In genomic region chr7:2231992-2232765, GRCh38 we compare ENCODE assay signal across 7 cellular contexts. TPM values are rescaled to one million over a fixed set of nuclear protein-coding genes. Genes with fewer than 3 reads are reported as not detected.
DNase-seq lines count a peak whose midpoint lies in the region; ATAC-seq and TF ChIP-seq lines count a peak whose summit lies in the region.

No MANE protein-coding gene starts in this region.

- ATAC-seq in GM18498 (IDR thresholded peaks at IDR 0.05; ENCODE audit: unreplicated experiment): peak; percentile 39

- WGBS in iPS DF 6.9 (ENCODE audit: insufficient coverage, insufficient read length): no CpG with 5 or more reads among the region's 46 CpGs

- DNase-seq in HAP-1 (ENCODE audit: low spot score in 2 of 2) (peak in 1 of 2 experiments; percentile 44), MM.1S (peak; percentile 20), iPS DF 6.9 (ENCODE audit: low read depth, low spot score) (no peak), NCI-H226 (no peak)
- peak; percentile 41 for DNase-seq in activated naive CD8-positive, alpha-beta T cell treated with anti-CD3 and anti-CD28 coated beads for 36 hours

- no peaks in the 10 kb centered on the region for H3K9me2 ChIP-seq in MM.1S (replicated peaks; ENCODE audit: insufficient read depth, low read length)

- no peaks in the 10 kb centered on the region for H3K27me3 Mint-ChIP-seq in activated naive CD8-positive, alpha-beta T cell treated with anti-CD3 and anti-CD28 coated beads for 36 hours

- H3F3A ChIP-seq in MM.1S (ENCODE audit: insufficient read depth, low read length): peaks cover 15% of the 10 kb centered on the region

- peak overlapping the region; percentile 88 for H3K4me3 Mint-ChIP-seq in activated naive CD8-positive, alpha-beta T cell treated with anti-CD3 and anti-CD28 coated beads for 36 hours

- no peaks in the 10 kb centered on the region for H3K9me3 Mint-ChIP-seq in activated naive CD8-positive, alpha-beta T cell treated with anti-CD3 and anti-CD28 coated beads for 36 hours

- H3K4me3 ChIP-seq in HAP-1 (peak overlapping the region; percentile 62), MM.1S (ENCODE audit: low read length) (peak overlapping the region; percentile 80), iPS DF 6.9 (ENCODE audit: low read length) (peak overlapping the region; percentile 83), skin epidermis (peak overlapping the region; percentile 78 to 100 (median 97))

- H3K36me3 ChIP-seq in HAP-1 (replicated peaks): peaks cover 48% of the 10 kb centered on the region
- no peaks in the 10 kb centered on the region; the same call in none of the 2 replicates for H3K36me3 ChIP-seq in MM.1S (replicated peaks; ENCODE audit: insufficient read depth, low read length)
- peaks cover 23% of the 10 kb centered on the region for H3K36me3 ChIP-seq in iPS DF 6.9 (ENCODE audit: control insufficient read depth, insufficient read depth, low read length)

- H4K20me1 ChIP-seq in MM.1S (ENCODE audit: insufficient read depth, low read length): no peaks in the 10 kb centered on the region

- peaks cover 19% of the 10 kb centered on the region for H3K36me3 Mint-ChIP-seq in activated naive CD8-positive, alpha-beta T cell treated with anti-CD3 and anti-CD28 coated beads for 36 hours

- peak overlapping the region; percentile 75 for H3K4me2 ChIP-seq in MM.1S (ENCODE audit: low read depth, low read length)

- peak overlapping the region; percentile 54 for H3K27ac Mint-ChIP-seq in activated naive CD8-positive, alpha-beta T cell treated with anti-CD3 and anti-CD28 coated beads for 36 hours

- peak overlapping the region; percentile 90 for H3K9ac ChIP-seq in MM.1S (ENCODE audit: low read length)

- H3K27me3 ChIP-seq in HAP-1 (ENCODE audit: low read depth) (no peaks in the 10 kb centered on the region), MM.1S (replicated peaks; ENCODE audit: insufficient read depth, low read length) (no peaks in the 10 kb centered on the region), iPS DF 6.9 (ENCODE audit: control insufficient read depth, insufficient read depth, low read length) (no peaks in the 10 kb centered on the region)

- peaks cover 38% of the 10 kb centered on the region for H3K79me2 ChIP-seq in MM.1S (ENCODE audit: low read length)

- 0 out of 2 replicates have a peak, but pooled peaks cover 4% of the 10 kb centered on the region for H3K4me1 ChIP-seq in HAP-1
- H3K4me1 ChIP-seq in MM.1S (ENCODE audit: low read length): 0 out of 2 replicates have a peak, but pooled peaks cover 4% of the 10 kb centered on the region
- H3K4me1 ChIP-seq in iPS DF 6.9 (ENCODE audit: control insufficient read depth, insufficient read depth, low read length): no peaks in the 10 kb centered on the region

- peak overlapping the region; percentile 92 for H2AFZ ChIP-seq in MM.1S (ENCODE audit: low read length)

- H3K4me1 Mint-ChIP-seq in activated naive CD8-positive, alpha-beta T cell treated with anti-CD3 and anti-CD28 coated beads for 36 hours: peaks cover 19% of the 10 kb centered on the region

- no peak for TF ChIP-seq CTCF in MM.1S (IDR thresholded peaks at IDR 0.05; ENCODE audit: low read length)

- H3K9me3 ChIP-seq in HAP-1 (no peaks in the 10 kb centered on the region), MM.1S (replicated peaks; ENCODE audit: insufficient read depth, low read length) (no peaks in the 10 kb centered on the region), iPS DF 6.9 (ENCODE audit: control insufficient read depth, insufficient read depth, low read length) (no peaks in the 10 kb centered on the region)

- no peak overlapping the region for H3K27ac ChIP-seq in MM.1S (ENCODE audit: low read length)
- H3K27ac ChIP-seq in iPS DF 6.9 (ENCODE audit: low read length): no peak overlapping the region
- peak overlapping the region; percentile 68 to 99 (median 87) for H3K27ac ChIP-seq in skin epidermis

- in situ Hi-C loops in HAP-1 (cut with MboI; ENCODE audit: low sequenced_read_pairs): no loop called here

RNA-seq across cellular contexts. Expression of gene MAD1L1, which starts 0.6 kb away (rescaled TPM):
- 10 to 100 TPM; 36.5 to 37.8 TPM for total RNA-seq in activated naive CD8-positive, alpha-beta T cell treated with anti-CD3 and anti-CD28 coated beads for 36 hours

RNA-seq across cellular contexts. Expression of gene MRM2, which starts 9.8 kb away (rescaled TPM):
- 10 to 100 TPM; 48.4 to 52.9 TPM for total RNA-seq in activated naive CD8-positive, alpha-beta T cell treated with anti-CD3 and anti-CD28 coated beads for 36 hours

RNA-seq across cellular contexts. Expression of gene NUDT1, which starts 9.8 kb away (rescaled TPM):
- total RNA-seq in activated naive CD8-positive, alpha-beta T cell treated with anti-CD3 and anti-CD28 coated beads for 36 hours: 10 to 100 TPM; 93.5 to 97.0 TPM

Comparison
In these comparisons a context has a peak if more than half of its experiments do, and no peak if none do; other contexts are left out.
1. DNase-seq: peak in MM.1S (single experiment) and activated naive CD8-positive, alpha-beta T cell treated with anti-CD3 and anti-CD28 coated beads for 36 hours (single experiment); none in iPS DF 6.9 (single experiment) and NCI-H226 (single experiment).
2. H3K27ac ChIP-seq: peak in skin epidermis (21 of 21); none in MM.1S (single experiment) and iPS DF 6.9 (single experiment).
3. Peak in every context shown above with its lines, with median percentiles within 50 percentile points of each other: H3K4me3 ChIP-seq.